ENCODE assay signal across 20 cellular contexts in genomic region chr17:7806592-7806991, GRCh38. TPM values are rescaled to one million over a fixed set of nuclear protein-coding genes. Genes with fewer than 3 reads are reported as not detected.
"Had no signal": no experiment of that assay in that cellular context is flagged by ENCODE, and none has a peak within 500 bp of the region (broad histone marks: within the 10 kb centered on the region; RNA-seq: fewer than 3 reads in every experiment).

No MANE protein-coding gene starts in this region.

- H3K27ac ChIP-seq: adrenal gland, esophagus muscularis mucosa, gastroesophageal sphincter, heart left ventricle, ovary, suprapubic skin had no signal

- ATAC-seq: gastroesophageal sphincter; heart left ventricle; naive thymus-derived CD4-positive, alpha-beta T cell had no signal

- H3K4me3 Mint-ChIP-seq: activated CD4-positive, alpha-beta T cell treated with anti-CD3 and anti-CD28 coated beads, Interleukin-2, amount 10 ng/mL, durations not matched to agents 7 days and 5 days; activated naive CD4-positive, alpha-beta T cell treated with anti-CD3 and anti-CD28 coated beads, Interleukin-2, amount 50 U/mL, for 24 hours; dendritic cell treated with granulocyte-macrophage colony-stimulating factor and Interleukin-4, amounts not matched to agents 40 ng/mL and 50 ng/mL, for 4 days; immature natural killer cell; naive thymus-derived CD4-positive, alpha-beta T cell; stimulated activated naive CD8-positive, alpha-beta T cell treated with anti-CD3 and anti-CD28 coated beads, Interleukin-15, Interleukin-2, amounts not matched to agents 100 ng/mL and 50 ng/mL, for 24 hours had no signal

- H3K9me3 ChIP-seq: adrenal gland, esophagus muscularis mucosa, gastroesophageal sphincter, heart left ventricle, ovary, suprapubic skin had no signal

- DNase-seq: activated CD4-positive, alpha-beta T cell treated with anti-CD3 and anti-CD28 coated beads, Interleukin-2, amount 10 ng/mL, durations not matched to agents 7 days and 5 days; activated CD8-positive, alpha-beta memory T cell treated with anti-CD3 and anti-CD28 coated beads, Interleukin-2, amount 50 U/mL, for 4 hours; activated T-cell treated with anti-CD3 and anti-CD28 coated beads, Interleukin-2, amount 50 U/mL, for 48 hours; adrenal gland; effector CD8-positive, alpha-beta T cell; heart left ventricle; immature natural killer cell; mesendoderm; naive thymus-derived CD4-positive, alpha-beta T cell; ovary; stimulated activated CD4-positive, alpha-beta T cell treated with anti-CD3 and anti-CD28 coated beads, Interleukin-2, amount 100 ng/mL, for 24 hours; T1000; trophoblast cell had no signal

- H3K27ac Mint-ChIP-seq: activated CD4-positive, alpha-beta T cell treated with anti-CD3 and anti-CD28 coated beads, Interleukin-2, amount 10 ng/mL, durations not matched to agents 7 days and 5 days; activated naive CD4-positive, alpha-beta T cell treated with anti-CD3 and anti-CD28 coated beads, Interleukin-2, amount 50 U/mL, for 24 hours; dendritic cell treated with granulocyte-macrophage colony-stimulating factor and Interleukin-4, amounts not matched to agents 40 ng/mL and 50 ng/mL, for 4 days; immature natural killer cell; naive thymus-derived CD4-positive, alpha-beta T cell; stimulated activated naive CD8-positive, alpha-beta T cell treated with anti-CD3 and anti-CD28 coated beads, Interleukin-15, Interleukin-2, amounts not matched to agents 100 ng/mL and 50 ng/mL, for 24 hours had no signal

- H3K36me3 ChIP-seq: adrenal gland, esophagus muscularis mucosa, gastroesophageal sphincter, heart left ventricle, ovary, suprapubic skin had no signal

- H3K27me3 ChIP-seq: ovary had no signal

- H3K4me1 ChIP-seq: adrenal gland, esophagus muscularis mucosa, gastroesophageal sphincter, heart left ventricle, suprapubic skin had no signal

- H3K36me3 Mint-ChIP-seq: activated naive CD4-positive, alpha-beta T cell treated with anti-CD3 and anti-CD28 coated beads, Interleukin-2, amount 50 U/mL, for 24 hours; naive thymus-derived CD4-positive, alpha-beta T cell had no signal

- H3K4me3 ChIP-seq: adrenal gland, esophagus muscularis mucosa, gastroesophageal sphincter, heart left ventricle, ovary, suprapubic skin had no signal

- H3K9me3 Mint-ChIP-seq: activated CD4-positive, alpha-beta T cell treated with anti-CD3 and anti-CD28 coated beads, Interleukin-2, amount 10 ng/mL, durations not matched to agents 7 days and 5 days; activated naive CD4-positive, alpha-beta T cell treated with anti-CD3 and anti-CD28 coated beads, Interleukin-2, amount 50 U/mL, for 24 hours; dendritic cell treated with granulocyte-macrophage colony-stimulating factor and Interleukin-4, amounts not matched to agents 40 ng/mL and 50 ng/mL, for 4 days; immature natural killer cell; stimulated activated naive CD8-positive, alpha-beta T cell treated with anti-CD3 and anti-CD28 coated beads, Interleukin-15, Interleukin-2, amounts not matched to agents 100 ng/mL and 50 ng/mL, for 24 hours had no signal

- H3K4me1 Mint-ChIP-seq: activated CD4-positive, alpha-beta T cell treated with anti-CD3 and anti-CD28 coated beads, Interleukin-2, amount 10 ng/mL, durations not matched to agents 7 days and 5 days; immature natural killer cell had no signal

RNA-seq across cellular contexts. Expression of gene TMEM88, which starts 48.3 kb away (rescaled TPM):
- total RNA-seq: bronchial epithelial cell had no signal
- polyA plus RNA-seq: immature natural killer cell; naive thymus-derived CD4-positive, alpha-beta T cell had no signal
